Comparison of ENCODE assay signal across 12 cellular contexts in the genomic region with DNA sequence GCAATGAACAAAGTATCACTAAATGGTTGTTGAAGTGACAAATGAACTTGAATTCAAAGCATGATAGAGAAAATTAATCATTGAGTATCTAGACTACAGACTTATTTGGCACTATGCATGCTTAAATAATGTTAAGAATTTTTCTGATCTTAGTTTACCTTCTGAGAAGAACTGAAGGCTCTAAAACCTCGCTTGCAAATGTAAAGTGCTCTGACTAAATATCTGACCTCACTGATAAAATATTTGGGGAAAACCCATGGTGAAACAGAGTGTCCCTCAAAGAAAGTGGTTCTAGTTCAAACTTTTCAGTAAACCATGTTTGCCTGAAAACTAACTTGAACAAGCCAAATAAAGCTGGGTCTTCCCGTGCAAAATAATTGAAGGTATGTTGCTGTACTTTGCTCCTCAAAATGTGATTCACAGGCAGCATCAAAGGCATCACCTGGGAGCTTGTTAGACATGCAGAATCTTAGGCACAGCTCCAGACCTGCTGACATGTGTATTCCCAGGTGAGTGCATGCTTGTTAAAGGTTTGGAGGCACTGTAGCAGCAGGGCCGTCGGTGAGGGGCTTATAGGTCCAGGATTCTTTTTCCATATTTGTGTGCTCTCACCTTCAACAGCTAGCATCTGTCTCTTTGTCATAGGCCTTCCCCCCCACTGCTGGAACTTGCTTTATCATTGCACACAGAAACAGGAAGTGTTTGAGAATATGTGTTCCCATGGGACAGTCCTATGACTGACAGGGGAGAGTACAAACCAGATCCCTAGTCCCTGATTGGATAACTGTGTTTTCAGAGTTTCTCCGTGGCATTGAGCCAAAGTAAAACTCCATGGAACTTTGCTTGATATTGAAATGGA.
DNase-seq lines count a peak whose midpoint lies in the region; ATAC-seq, FAIRE-seq and TF ChIP-seq lines count a peak whose summit lies in the region.
"Had no signal": no experiment of that assay in that cellular context is flagged by ENCODE, and none has a peak within 500 bp of the region (broad histone marks: within the 10 kb centered on the region; RNA-seq: fewer than 3 reads in every experiment).

No MANE protein-coding gene starts in this region.

- H3K36me3 Mint-ChIP-seq in astrocyte (ENCODE audit: low read depth, unreplicated experiment) = no peaks in the 10 kb centered on the region

- ATAC-seq in HG03432 (IDR thresholded peaks at IDR 0.05; ENCODE audit: unreplicated experiment) (peak; percentile 85), left lung (peak; percentile 81), HG03135 (IDR thresholded peaks at IDR 0.05; ENCODE audit: unreplicated experiment) (no peak), HG03175 (IDR thresholded peaks at IDR 0.05; ENCODE audit: unreplicated experiment) (no peak)

- peak overlapping the region; percentile 73 for H3K4me2 ChIP-seq in astrocyte (ENCODE audit: low read length)

- H3K9me3 ChIP-seq in astrocyte (ENCODE audit: insufficient read depth, low read depth, low read length) (no peaks in the 10 kb centered on the region), left lung (no peaks in the 10 kb centered on the region), HAP-1 (no peaks in the 10 kb centered on the region)
- H3K9me3 ChIP-seq: Caco-2, suprapubic skin had no signal

- H3K9me3 Mint-ChIP-seq in astrocyte (ENCODE audit: unreplicated experiment) = no peaks in the 10 kb centered on the region

- H3K79me2 ChIP-seq in astrocyte (ENCODE audit: insufficient read depth, low read length) = no peaks in the 10 kb centered on the region

- no peak overlapping the region for H3K4me3 Mint-ChIP-seq in astrocyte (ENCODE audit: unreplicated experiment)

- peak overlapping the region; percentile 71 for H3K27ac Mint-ChIP-seq in astrocyte (ENCODE audit: unreplicated experiment)

- DNase-seq in DMS153 (lab: John Stamatoyannopoulos, UW) (peak; percentile 55), astrocyte (ENCODE audit: low read depth) (peak; percentile 78), left lung (no peak), LoVo (ENCODE audit: low spot score) (no peak), HAP-1 (ENCODE audit: low spot score in 2 of 2) (no peak)
- DNase-seq: activated effector memory CD4-positive, alpha-beta T cell treated with Interleukin-2 at 50 U/mL for 16 hours; T-helper 9 cell had no signal

- no peaks in the 10 kb centered on the region for H4K20me1 ChIP-seq in astrocyte (ENCODE audit: insufficient read depth, low read length)

- H3K4me1 Mint-ChIP-seq in astrocyte (ENCODE audit: low read depth, unreplicated experiment) = peaks cover 6% of the 10 kb centered on the region

- H3K27ac ChIP-seq in astrocyte (ENCODE audit: low read depth, low read length) (peak overlapping the region; percentile 81), left lung (peak overlapping the region in 1 of 2 donors; percentile 20)
- H3K27ac ChIP-seq: suprapubic skin had no signal

- no peaks in the 10 kb centered on the region for H3K27me3 Mint-ChIP-seq in astrocyte (ENCODE audit: low read depth, unreplicated experiment)

- TF ChIP-seq CTCF in astrocyte (IDR thresholded peaks at IDR 0.05; ENCODE audit: insufficient read depth, low read depth, low read length) (no peak), left lung (IDR thresholded peaks at IDR 0.05) (no peak)

- peak overlapping the region; percentile 79 for H2AFZ ChIP-seq in astrocyte (ENCODE audit: low read depth, low read length)

- H3K27me3 ChIP-seq in astrocyte (ENCODE audit: insufficient read depth, low read length) (no peaks in the 10 kb centered on the region), left lung (no peaks in the 10 kb centered on the region), HAP-1 (ENCODE audit: low read depth) (no peaks in the 10 kb centered on the region; the same call in 1 of the 2 replicates)
- H3K27me3 ChIP-seq: suprapubic skin had no signal

- no peaks in the 10 kb centered on the region for H3K36me3 ChIP-seq in astrocyte (ENCODE audit: insufficient read depth, low read length)
- H3K36me3 ChIP-seq in left lung = no peaks in the 10 kb centered on the region
- H3K36me3 ChIP-seq in HAP-1 (replicated peaks) = no peaks in the 10 kb centered on the region
- H3K36me3 ChIP-seq: suprapubic skin had no signal

- in situ Hi-C loops in HAP-1 (cut with MboI; ENCODE audit: low sequenced_read_pairs) = no loop called here

- H3K4me3 ChIP-seq in astrocyte (ENCODE audit: insufficient read depth, low read depth, low read length) (no peak overlapping the region), left lung (no peak overlapping the region), HAP-1 (no peak overlapping the region)
- H3K4me3 ChIP-seq: suprapubic skin had no signal

- FAIRE-seq in astrocyte (lab: Jason Lieb, UNC) = no peak

- H3K4me1 ChIP-seq in astrocyte (ENCODE audit: insufficient read depth, low read length) = peaks cover 16% of the 10 kb centered on the region
- H3K4me1 ChIP-seq in left lung = no peaks in the 10 kb centered on the region
- no peaks in the 10 kb centered on the region for H3K4me1 ChIP-seq in HAP-1

- H3K9ac ChIP-seq in astrocyte (ENCODE audit: low read length) = peak overlapping the region; percentile 54

- intact Hi-C loops in left lung (cut with DNase I) = no loop called here

Comparison
In these comparisons a context has a peak if more than half of its experiments do, and no peak if none do; other contexts are left out.
1. DNase-seq: peak in DMS153 (single experiment) and astrocyte (single experiment); none in left lung (0 of 2), LoVo (single experiment) and HAP-1 (0 of 2).
2. ATAC-seq: peak in HG03432 (single experiment) and left lung (single experiment); none in HG03135 (single experiment) and HG03175 (single experiment).